In the genomic region with DNA sequence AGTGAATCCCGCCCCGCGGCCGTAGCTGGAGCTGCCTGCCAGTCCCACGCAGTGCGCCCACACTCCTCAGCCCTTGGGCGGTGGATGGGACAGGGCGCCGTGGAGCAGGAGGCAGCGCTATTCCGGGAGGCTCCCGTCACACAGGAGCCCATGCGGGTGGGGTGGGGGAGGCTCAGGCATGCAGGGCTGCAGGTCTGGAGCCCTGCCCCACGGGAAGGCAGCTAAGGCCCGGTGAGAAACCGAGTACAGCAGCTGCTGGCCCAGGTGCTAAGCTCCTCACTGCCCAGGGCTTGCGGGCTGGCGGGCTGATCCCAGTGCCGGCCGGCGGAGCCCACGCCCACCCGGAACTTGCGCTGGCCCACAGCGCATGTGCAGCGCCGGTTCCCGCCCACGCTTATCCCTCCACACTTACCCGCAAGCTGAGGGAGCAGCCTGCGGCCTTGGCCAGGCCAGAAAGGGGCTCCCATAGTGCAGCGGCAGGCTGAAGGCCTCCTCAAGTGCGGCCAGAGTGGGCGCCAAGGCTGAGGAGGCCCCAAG, we compare ENCODE assay signal across 22 cellular contexts.
DNase-seq lines count a peak whose midpoint lies in the region; ATAC-seq, FAIRE-seq and TF ChIP-seq lines count a peak whose summit lies in the region.
"Had no signal": no experiment of that assay in that cellular context is flagged by ENCODE, and none has a peak within 500 bp of the region (broad histone marks: within the 10 kb centered on the region; RNA-seq: fewer than 3 reads in every experiment).

No MANE protein-coding gene starts in this region.

- H3K27ac Mint-ChIP-seq in MCF 10A (ENCODE audit: low read depth, unreplicated experiment) = no peak overlapping the region
- H3K27ac Mint-ChIP-seq: CD4-positive, CD25-positive, alpha-beta regulatory T cell; IgD-negative memory B cell had no signal

- no peak overlapping the region for H3K9ac ChIP-seq in K562 (ENCODE audit: insufficient read depth in 1 of 2, low read depth in 2 of 2, low read length in 2 of 2)

- DNase-seq in DMS53 (lab: John Stamatoyannopoulos, UW) = peak; percentile 79
- DNase-seq in Daoy (ENCODE audit: low read depth) = peak; percentile 2
- peak in 1 of 4 experiments; percentile 18 for DNase-seq in K562 (ENCODE audit: extremely low read depth in 1 of 4, low spot score in 3 of 4)
- DNase-seq in sigmoid colon = peak; percentile 63
- DNase-seq in MCF 10A (ENCODE audit: unreplicated experiment) = no peak
- no peak for DNase-seq in NCI-H2081 treated with DMSO at 0.1 percent for 48 hours (lab: John Stamatoyannopoulos, UW)
- DNase-seq: CD4-positive, CD25-positive, alpha-beta regulatory T cell; COR-L47; Karpas-422; NCI-H1417; NCI-H1694 treated with DMSO at 0.1 percent for 48 hours; NCI-H446 treated with DMSO at 0.1 percent for 48 hours; NCI-H526 treated with DMSO at 0.1 percent for 48 hours; OCI-M1; SIG-M5 had no signal

- no peaks in the 10 kb centered on the region for H3K36me3 Mint-ChIP-seq in MCF 10A (ENCODE audit: insufficient read depth, unreplicated experiment)
- H3K36me3 Mint-ChIP-seq: CD4-positive, CD25-positive, alpha-beta regulatory T cell; IgD-negative memory B cell had no signal

- H3K9me3 Mint-ChIP-seq in MCF 10A (ENCODE audit: unreplicated experiment) = no peaks in the 10 kb centered on the region

- POLR2A ChIA-PET in K562 (lab: Yijun Ruan, JAX) (no interaction called here), MCF 10A (lab: Yijun Ruan, JAX) (interaction anchor here (1.2 to 2.0 kb wide), 2 partner anchors 9 to 32 kb away, joined by 3 to 4 read pairs; no protein-coding TSS in a partner anchor)

- no peak for TF ChIP-seq RAD21 in K562 (CRISPR knock-in tag; conservative IDR thresholded peaks at IDR 0.05 in 1 of 2, IDR thresholded peaks at IDR 0.05 in 1 of 2)

- FAIRE-seq in K562 (lab: Jason Lieb, UNC) = no peak
- FAIRE-seq: G401.6, GM18507, H1, HTR-8/SVneo, RCC 7860 had no signal

- TF ChIP-seq POLR2A in K562 (conservative IDR thresholded peaks at IDR 0.05) = no peak
- no peak for TF ChIP-seq POLR2A in sigmoid colon (IDR thresholded peaks at IDR 0.05)

- intact Hi-C loops in K562 (cut with micrococcal nuclease) = no loop called here
- intact Hi-C loops in sigmoid colon (cut with DNase I) = no loop called here
- intact Hi-C loops in MCF 10A (cut with micrococcal nuclease) = no loop called here

- H3K27ac ChIP-seq in K562 (ENCODE audit: extremely low read depth, low read depth, low read length) = no peak overlapping the region
- H3K27ac ChIP-seq in sigmoid colon = no peak overlapping the region

- H3K4me2 ChIP-seq in K562 (ENCODE audit: insufficient read depth, low read length) = no peak overlapping the region

- H3K4me1 ChIP-seq in K562 (replicated peaks in 1 of 2; ENCODE audit: control insufficient read depth in 2 of 2, insufficient read depth in 2 of 2, low read length in 2 of 2) (no peaks in the 10 kb centered on the region), sigmoid colon (no peaks in the 10 kb centered on the region)

- H3K4me1 Mint-ChIP-seq in MCF 10A (ENCODE audit: insufficient read depth, unreplicated experiment) = peaks cover 6% of the 10 kb centered on the region
- H3K4me1 Mint-ChIP-seq: CD4-positive, CD25-positive, alpha-beta regulatory T cell; IgD-negative memory B cell had no signal

- BruUV-seq in K562 (replicated peaks; lab: Mats Ljungman, UMichigan) (no TSS peak), MCF 10A (replicated peaks; lab: Mats Ljungman, UMichigan) (no TSS peak)

- in situ Hi-C loops in K562 (cut with MboI) = no loop called here

- H3K9me3 ChIP-seq in K562 (replicated peaks; ENCODE audit: control insufficient read depth, insufficient read depth, low read depth, low read length) = no peaks in the 10 kb centered on the region; the same call in 1 of the 2 replicates
- H3K9me3 ChIP-seq in sigmoid colon = peaks cover 0 to 2% (median 0%) of the 10 kb centered on the region in 4 donors

- H3K4me3 Mint-ChIP-seq in MCF 10A (ENCODE audit: unreplicated experiment) = no peak overlapping the region
- H3K4me3 Mint-ChIP-seq: CD4-positive, CD25-positive, alpha-beta regulatory T cell; IgD-negative memory B cell had no signal

- H3K4me3 ChIP-seq in K562 = no peak overlapping the region
- H3K4me3 ChIP-seq in sigmoid colon = no peak overlapping the region

- CTCF ChIA-PET in K562 (lab: Yijun Ruan, JAX; ENCODE audit: low intra/inter-chr PET ratio) = no interaction called here
- CTCF ChIA-PET in MCF 10A (lab: Yijun Ruan, JAX) = no interaction called here

- no peak for ATAC-seq in K562
- no peak for ATAC-seq in GM18517 (IDR thresholded peaks at IDR 0.05; ENCODE audit: unreplicated experiment)

- no peaks in the 10 kb centered on the region for H3K79me2 ChIP-seq in K562 (ENCODE audit: control insufficient read depth, insufficient read depth, low read length)

- no peak for TF ChIP-seq EP300 in K562 (IDR thresholded peaks at IDR 0.05; ENCODE audit: low read length)
- no peak for TF ChIP-seq EP300 in sigmoid colon (IDR thresholded peaks at IDR 0.05)

- H3K27me3 ChIP-seq in K562 (ENCODE audit: control insufficient read depth in 2 of 2, insufficient read depth in 2 of 2, low read length in 2 of 2) = no peaks in the 10 kb centered on the region
- no peaks in the 10 kb centered on the region for H3K27me3 ChIP-seq in sigmoid colon

- H2AFZ ChIP-seq in K562 (ENCODE audit: low read depth, low read length) = no peak overlapping the region

- no peaks in the 10 kb centered on the region for H3K36me3 ChIP-seq in K562 (ENCODE audit: control insufficient read depth, insufficient read depth, low read length)
- no peaks in the 10 kb centered on the region for H3K36me3 ChIP-seq in sigmoid colon

- 3% methylated on average over 33 of the region's 34 CpGs for WGBS in K562 (ENCODE audit: insufficient coverage, low coverage, missing lambda C conversion rate)
- WGBS in sigmoid colon, 2 donors = 95 to 97% methylated on average over 34 of the region's 34 CpGs

- no peaks in the 10 kb centered on the region for H4K20me1 ChIP-seq in K562 (replicated peaks; ENCODE audit: control insufficient read depth, insufficient read depth, low read length)

- H3K27me3 Mint-ChIP-seq in MCF 10A (ENCODE audit: insufficient read depth, unreplicated experiment) = no peaks in the 10 kb centered on the region
- H3K27me3 Mint-ChIP-seq: CD4-positive, CD25-positive, alpha-beta regulatory T cell; IgD-negative memory B cell had no signal

- no peak for TF ChIP-seq CTCF in K562 (IDR thresholded peaks at IDR 0.05 in 2 of 3, conservative IDR thresholded peaks at IDR 0.05 in 1 of 3; ENCODE audit: insufficient read depth in 2 of 3, low read depth in 1 of 3, low read length in 3 of 3)
- no peak for TF ChIP-seq CTCF in sigmoid colon (IDR thresholded peaks at IDR 0.05)
- TF ChIP-seq CTCF in MCF 10A (IDR thresholded peaks at IDR 0.05; ENCODE audit: unreplicated experiment) = no peak

- no peaks in the 10 kb centered on the region for H3K9me1 ChIP-seq in K562 (ENCODE audit: control insufficient read depth, insufficient read depth, low read length)

TF ChIP-seq in K562, 482 proteins besides CTCF, POLR2A, EP300 and RAD21 (continues in another document):
- no peak for TF ChIP-seq KAT8 (IDR thresholded peaks at IDR 0.05; ENCODE audit: low read depth)
- TF ChIP-seq TFAM (CRISPR knock-in tag; conservative IDR thresholded peaks at IDR 0.05) = no peak
- no peak for TF ChIP-seq ZNF133 (CRISPR knock-in tag; IDR thresholded peaks at IDR 0.05)
- no peak for TF ChIP-seq RBM17 (IDR thresholded peaks at IDR 0.05; ENCODE audit: borderline replicate concordance, low read depth, low read length)
- no peak for TF ChIP-seq ZNF696 (CRISPR knock-in tag; conservative IDR thresholded peaks at IDR 0.05)
- TF ChIP-seq, protein P1, sequence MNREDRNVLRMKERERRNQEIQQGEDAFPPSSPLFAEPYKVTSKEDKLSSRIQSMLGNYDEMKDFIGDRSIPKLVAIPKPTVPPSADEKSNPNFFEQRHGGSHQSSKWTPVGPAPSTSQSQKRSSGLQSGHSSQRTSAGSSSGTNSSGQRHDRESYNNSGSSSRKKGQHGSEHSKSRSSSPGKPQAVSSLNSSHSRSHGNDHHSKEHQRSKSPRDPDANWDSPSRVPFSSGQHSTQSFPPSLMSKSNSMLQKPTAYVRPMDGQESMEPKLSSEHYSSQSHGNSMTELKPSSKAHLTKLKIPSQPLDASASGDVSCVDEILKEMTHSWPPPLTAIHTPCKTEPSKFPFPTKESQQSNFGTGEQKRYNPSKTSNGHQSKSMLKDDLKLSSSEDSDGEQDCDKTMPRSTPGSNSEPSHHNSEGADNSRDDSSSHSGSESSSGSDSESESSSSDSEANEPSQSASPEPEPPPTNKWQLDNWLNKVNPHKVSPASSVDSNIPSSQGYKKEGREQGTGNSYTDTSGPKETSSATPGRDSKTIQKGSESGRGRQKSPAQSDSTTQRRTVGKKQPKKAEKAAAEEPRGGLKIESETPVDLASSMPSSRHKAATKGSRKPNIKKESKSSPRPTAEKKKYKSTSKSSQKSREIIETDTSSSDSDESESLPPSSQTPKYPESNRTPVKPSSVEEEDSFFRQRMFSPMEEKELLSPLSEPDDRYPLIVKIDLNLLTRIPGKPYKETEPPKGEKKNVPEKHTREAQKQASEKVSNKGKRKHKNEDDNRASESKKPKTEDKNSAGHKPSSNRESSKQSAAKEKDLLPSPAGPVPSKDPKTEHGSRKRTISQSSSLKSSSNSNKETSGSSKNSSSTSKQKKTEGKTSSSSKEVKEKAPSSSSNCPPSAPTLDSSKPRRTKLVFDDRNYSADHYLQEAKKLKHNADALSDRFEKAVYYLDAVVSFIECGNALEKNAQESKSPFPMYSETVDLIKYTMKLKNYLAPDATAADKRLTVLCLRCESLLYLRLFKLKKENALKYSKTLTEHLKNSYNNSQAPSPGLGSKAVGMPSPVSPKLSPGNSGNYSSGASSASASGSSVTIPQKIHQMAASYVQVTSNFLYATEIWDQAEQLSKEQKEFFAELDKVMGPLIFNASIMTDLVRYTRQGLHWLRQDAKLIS (CRISPR knock-in tag; IDR thresholded peaks at IDR 0.05) = no peak
- no peak for TF ChIP-seq SFPQ (IDR thresholded peaks at IDR 0.05; ENCODE audit: low read depth, low read length)
- no peak for TF ChIP-seq ZNF764 (CRISPR knock-in tag; IDR thresholded peaks at IDR 0.05; ENCODE audit: low read depth)

Comparison
In these comparisons a context has a peak if more than half of its experiments do, and no peak if none do; other contexts are left out.
1. DNase-seq: peak in DMS53 (single experiment), Daoy (single experiment) and sigmoid colon (single experiment); none in MCF 10A (single experiment) and NCI-H2081 treated with DMSO at 0.1 percent for 48 hours (single experiment).